ENCODE assay signal across 8 cellular contexts in genomic region chr17:82332669-82333278, GRCh38. TPM values are rescaled to one million over a fixed set of nuclear protein-coding genes. Genes with fewer than 3 reads are reported as not detected.
DNase-seq lines count a peak whose midpoint lies in the region; ATAC-seq, FAIRE-seq and TF ChIP-seq lines count a peak whose summit lies in the region.

No MANE protein-coding gene starts in this region.

- FAIRE-seq in GM12892 (lab: Jason Lieb, UNC): no peak

- H3K79me2 ChIP-seq in ACC112 (ENCODE audit: control insufficient read depth, insufficient read depth, low read length, unreplicated experiment): peaks cover 28% of the 10 kb centered on the region
- H3K79me2 ChIP-seq in neural progenitor cell (ENCODE audit: low read depth): no peaks in the 10 kb centered on the region

- H3K27me3 Mint-ChIP-seq in HFFc6 (ENCODE audit: insufficient read depth): peaks cover 6% of the 10 kb centered on the region
- peaks cover 33% of the 10 kb centered on the region for H3K27me3 Mint-ChIP-seq in neural progenitor cell (ENCODE audit: insufficient read depth, low read depth)

- H3K4me2 ChIP-seq in neural progenitor cell: peak overlapping the region; percentile 82

- no peak overlapping the region for H3K9ac ChIP-seq in neural progenitor cell

- DNase-seq in HFFc6 (peak; percentile 34), WERI-Rb-1 (no peak), fibroblast of pulmonary artery (ENCODE audit: low read depth) (peak; percentile 40), neural progenitor cell (ENCODE audit: low spot score) (no peak), GM12892 (ENCODE audit: insufficient read length) (no peak)

- H3K4me3 Mint-ChIP-seq in HFFc6 (peak overlapping the region; percentile 80), neural progenitor cell (peak overlapping the region; percentile 78)

- TF ChIP-seq POLR2A in GM12892 (IDR thresholded peaks at IDR 0.05; ENCODE audit: low read depth, low read length): no peak

- peaks cover 13% of the 10 kb centered on the region for H4K20me1 ChIP-seq in neural progenitor cell (ENCODE audit: low read depth)

- H3K4me1 ChIP-seq in ACC112 (ENCODE audit: control insufficient read depth, insufficient read depth, low read length, unreplicated experiment): peaks cover 42% of the 10 kb centered on the region
- peaks cover 42% of the 10 kb centered on the region for H3K4me1 ChIP-seq in neural progenitor cell

- H3K4me3 ChIP-seq in ACC112 (ENCODE audit: low read depth, low read length) (peak overlapping the region; percentile 88), WERI-Rb-1 (ENCODE audit: low read depth, low read length) (no peak overlapping the region), fibroblast of pulmonary artery (replicated peaks; ENCODE audit: low read depth, low read length) (peak overlapping the region; percentile 61), neural progenitor cell (peak overlapping the region; percentile 33)

- no peak overlapping the region; the same call in 1 of the 2 replicates for H3K27ac Mint-ChIP-seq in HFFc6
- no peak overlapping the region for H3K27ac Mint-ChIP-seq in neural progenitor cell

- H3F3A ChIP-seq in neural progenitor cell (ENCODE audit: low read depth): peaks cover 21% of the 10 kb centered on the region

- H3K36me3 ChIP-seq in ACC112 (ENCODE audit: insufficient read depth, low read length) (no peaks in the 10 kb centered on the region), WERI-Rb-1 (no peaks in the 10 kb centered on the region), neural progenitor cell (no peaks in the 10 kb centered on the region)

- no peak for TF ChIP-seq CTCF in HFFc6 (IDR thresholded peaks at IDR 0.05)
- 0 out of 2 replicates have a peak, but pooled peaks have one; percentile 24 for TF ChIP-seq CTCF in WERI-Rb-1 (IDR thresholded peaks at IDR 0.05; ENCODE audit: low read depth, low read length)
- TF ChIP-seq CTCF in fibroblast of pulmonary artery (IDR thresholded peaks at IDR 0.05; ENCODE audit: low read length, missing control alignments): no peak
- TF ChIP-seq CTCF in neural progenitor cell (IDR thresholded peaks at IDR 0.05): no peak

- H3K27me3 ChIP-seq in ACC112 (ENCODE audit: insufficient read depth, low read length) (no peaks in the 10 kb centered on the region), WERI-Rb-1 (ENCODE audit: insufficient read depth, low read depth, severe bottlenecking) (no peaks in the 10 kb centered on the region), neural progenitor cell (peaks cover 97% of the 10 kb centered on the region)

- H2AFZ ChIP-seq in ACC112 (ENCODE audit: low read length, unreplicated experiment) (no peak overlapping the region), neural progenitor cell (replicated peaks) (peak overlapping the region; percentile 66)

- no peaks in the 10 kb centered on the region for H3K9me3 Mint-ChIP-seq in HFFc6
- no peaks in the 10 kb centered on the region for H3K9me3 Mint-ChIP-seq in neural progenitor cell

- H3K36me3 Mint-ChIP-seq in HFFc6 (ENCODE audit: low read depth): no peaks in the 10 kb centered on the region
- no peaks in the 10 kb centered on the region for H3K36me3 Mint-ChIP-seq in neural progenitor cell

- H3K4me1 Mint-ChIP-seq in HFFc6 (ENCODE audit: low read depth) (peaks cover 13% of the 10 kb centered on the region), neural progenitor cell (peaks cover 33% of the 10 kb centered on the region)

- H3K27ac ChIP-seq in ACC112 (ENCODE audit: low read depth, low read length) (peak overlapping the region; percentile 15; the same call in 1 of the 2 replicates), WERI-Rb-1 (no peak overlapping the region), neural progenitor cell (no peak overlapping the region)

- no peaks in the 10 kb centered on the region for H3K9me3 ChIP-seq in WERI-Rb-1 (ENCODE audit: severe bottlenecking)
- no peaks in the 10 kb centered on the region for H3K9me3 ChIP-seq in neural progenitor cell (ENCODE audit: low read depth)

- ATAC-seq in GM18907 (IDR thresholded peaks at IDR 0.05; ENCODE audit: unreplicated experiment): no peak
- ATAC-seq in GM21576 (IDR thresholded peaks at IDR 0.05; ENCODE audit: unreplicated experiment): no peak

RNA-seq across cellular contexts. Expression of gene SECTM1, which starts 0.8 kb away (rescaled TPM):
- total RNA-seq in HFFc6 (2021; fragmentation: NEBNext Ultra II Directional; extraction: Animal tissue kit (Norgen Biotek cat#: 25700)): 1 to 10 TPM; 1.7 to 3.9 (median 2.8) TPM
- total RNA-seq in neural progenitor cell (ENCODE audit: low replicate concordance): 0.12 TPM in 1 of 2 replicates, not detected in the other
- polyA plus RNA-seq in GM12892 (2012; ENCODE audit: missing spikeins): not detected

RNA-seq across cellular contexts. Expression of gene CD7, which starts 15.4 kb away (rescaled TPM):
- total RNA-seq in HFFc6 (2021; fragmentation: NEBNext Ultra II Directional; extraction: Animal tissue kit (Norgen Biotek cat#: 25700)): under 1 TPM in 1 of 6 experiments, not detected in 5; 0.20 TPM
- 0.62 TPM in 1 of 2 replicates, not detected in the other for total RNA-seq in neural progenitor cell (ENCODE audit: low replicate concordance)
- polyA plus RNA-seq in GM12892 (2012; ENCODE audit: missing spikeins): not detected

RNA-seq across cellular contexts. Expression of gene TEX19, which starts 26.3 kb away (rescaled TPM):
- under 1 TPM in 2 of 6 experiments, not detected in 4; 0.10 to 0.14 TPM for total RNA-seq in HFFc6 (2021; fragmentation: NEBNext Ultra II Directional; extraction: Animal tissue kit (Norgen Biotek cat#: 25700))
- total RNA-seq in neural progenitor cell (ENCODE audit: low replicate concordance): 0.19 TPM in 1 of 2 replicates, not detected in the other
- polyA plus RNA-seq in GM12892 (2012; ENCODE audit: missing spikeins): not detected

RNA-seq across cellular contexts. Expression of gene UTS2R, which starts 38.8 kb away (rescaled TPM):
- not detected for total RNA-seq in HFFc6 (2021; fragmentation: NEBNext Ultra II Directional; extraction: Animal tissue kit (Norgen Biotek cat#: 25700))
- total RNA-seq in neural progenitor cell (ENCODE audit: low replicate concordance): 0.46 TPM in 1 of 2 replicates, not detected in the other
- not detected for polyA plus RNA-seq in GM12892 (2012; ENCODE audit: missing spikeins)

RNA-seq across cellular contexts. Expression of gene CSNK1D, which starts 59.3 kb away (rescaled TPM):
- total RNA-seq in HFFc6 (2021; fragmentation: NEBNext Ultra II Directional; extraction: Animal tissue kit (Norgen Biotek cat#: 25700)): 100 to 1,000 TPM; 116 to 128 (median 118) TPM
- total RNA-seq in neural progenitor cell (ENCODE audit: low replicate concordance): 41.5 and 60.7 TPM in 2 replicates
- 52.3 TPM for polyA plus RNA-seq in GM12892 (2012; ENCODE audit: missing spikeins)

Comparison
In these comparisons a context has a peak if more than half of its experiments do, and no peak if none do; other contexts are left out.
1. DNase-seq: peak in HFFc6 (single experiment) and fibroblast of pulmonary artery (single experiment); none in WERI-Rb-1 (single experiment), neural progenitor cell (single experiment) and GM12892 (single experiment).